Comparison of ENCODE assay signal across 10 cellular contexts in the genomic region with DNA sequence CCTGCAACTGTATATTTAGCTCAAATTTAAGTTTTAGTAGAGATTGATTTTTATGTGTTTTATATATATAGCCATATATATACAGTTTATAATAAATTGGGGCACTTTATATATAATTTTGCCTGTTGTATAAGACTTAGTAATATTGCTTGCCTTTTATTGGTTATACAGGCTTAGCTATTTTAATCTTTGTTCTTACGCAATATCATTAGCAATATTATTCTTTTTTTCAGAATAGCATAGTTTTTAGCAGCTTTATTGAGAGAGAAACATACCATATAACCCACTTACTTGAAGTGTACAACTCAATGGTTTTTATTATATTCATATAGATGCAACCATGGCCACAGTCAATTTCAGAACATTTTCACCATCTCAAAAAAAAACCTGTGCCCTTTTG. TPM values are rescaled to one million over a fixed set of nuclear protein-coding genes. Genes with fewer than 3 reads are reported as not detected.
"Had no signal": no experiment of that assay in that cellular context is flagged by ENCODE, and none has a peak within 500 bp of the region (broad histone marks: within the 10 kb centered on the region; RNA-seq: fewer than 3 reads in every experiment).

No MANE protein-coding gene starts in this region.

- FAIRE-seq: HTR-8/SVneo had no signal

- ATAC-seq: GM23338, HCT116 had no signal

- H3K4me2 ChIP-seq: GM23338, KMS-11 had no signal

- DNase-seq: H7, HFFc6, Kasumi-1, KBM-7 had no signal

- H3K27ac ChIP-seq: KMS-11 had no signal

- H3K36me3 ChIP-seq: HAP-1 had no signal

- H3K9ac ChIP-seq: KMS-11 had no signal

- H2AFZ ChIP-seq: GM23338 had no signal

- H3K9me3 ChIP-seq: HAP-1 had no signal

- H3K4me3 ChIP-seq: GM23338, HAP-1 had no signal

- H3K4me1 ChIP-seq: HAP-1 had no signal

RNA-seq across cellular contexts. Expression of a gene that starts 28.0 kb away (rescaled TPM):
- total RNA-seq: HT-29 had no signal
